In genomic region chr10:112960151-112960681, GRCh38 we compare ENCODE assay signal across 20 cellular contexts. TPM values are rescaled to one million over a fixed set of nuclear protein-coding genes. Genes with fewer than 3 reads are reported as not detected.
DNase-seq lines count a peak whose midpoint lies in the region; ATAC-seq and TF ChIP-seq lines count a peak whose summit lies in the region.
"Had no signal": no experiment of that assay in that cellular context is flagged by ENCODE, and none has a peak within 500 bp of the region (broad histone marks: within the 10 kb centered on the region; RNA-seq: fewer than 3 reads in every experiment).

No MANE protein-coding gene starts in this region.

- 0 out of 2 replicates have a peak overlapping the region, but pooled peaks have one; percentile 25 for H3K9ac ChIP-seq in HUES64 (ENCODE audit: low read depth, low read length)

- H3K4me3 ChIP-seq in ACC112 (ENCODE audit: low read depth, low read length) (no peak overlapping the region), HUES64 (ENCODE audit: low read length) (no peak overlapping the region)
- no peak overlapping the region for H3K4me3 ChIP-seq in CD8-positive, alpha-beta T cell (ENCODE audit: low read depth, low read length)
- H3K4me3 ChIP-seq: GM12878, lower lobe of right lung, right atrium auricular region had no signal

- H3K27ac ChIP-seq in ACC112 (ENCODE audit: low read depth, low read length) (peak overlapping the region; percentile 80), HUES64 (ENCODE audit: low read depth, low read length) (peak overlapping the region; percentile 93; the same call in 1 of the 2 replicates)
- H3K27ac ChIP-seq in CD8-positive, alpha-beta T cell (ENCODE audit: low read depth, low read length) = no peak overlapping the region
- H3K27ac ChIP-seq: lower lobe of right lung, right atrium auricular region had no signal

- DNase-seq in chondrocyte (ENCODE audit: low spot score) = no peak
- no peak for DNase-seq in mesothelial cell of epicardium (ENCODE audit: low spot score in 2 of 2, unreplicated experiment in 2 of 2)
- DNase-seq in T-cell = no peak
- no peak for DNase-seq in HUDEP-2 (lab: John Stamatoyannopoulos, UW; ENCODE audit: unreplicated experiment in 76 of 76)
- no peak for DNase-seq in CD8-positive, alpha-beta T cell
- DNase-seq: activated T-cell treated with anti-CD3 and anti-CD28 coated beads, Interleukin-2, amount 50 U/mL, for 24 hours; CD4-positive, alpha-beta memory T cell; effector CD4-positive, alpha-beta T cell; H7; lower lobe of right lung; NCI-H2029 treated with DMSO at 0.1 percent for 48 hours; NCI-H510A; stimulated activated CD4-positive, alpha-beta T cell treated with anti-CD3 and anti-CD28 coated beads, Interleukin-2, amount 100 ng/mL, for 24 hours had no signal

- ATAC-seq in T-cell (replicated peaks in 1 of 4) = no peak
- ATAC-seq in HG03139 (IDR thresholded peaks at IDR 0.05; ENCODE audit: unreplicated experiment) = no peak
- no peak for ATAC-seq in CD8-positive, alpha-beta T cell
- ATAC-seq: GM12878; lower lobe of right lung; natural killer cell treated with Interleukin-12 subunit alpha and Interleukin-12 subunit beta and Interleukin-15 and Interleukin-18, amount 100 ng/mL, for 72 hours had no signal

- WGBS in HUES64 = 62% methylated on average over 4 of the region's 4 CpGs

- H3K79me2 ChIP-seq in ACC112 (ENCODE audit: control insufficient read depth, insufficient read depth, low read length, unreplicated experiment) = peaks cover 89% of the 10 kb centered on the region

- H3K27me3 ChIP-seq in ACC112 (ENCODE audit: insufficient read depth, low read length) (no peaks in the 10 kb centered on the region), HUES64 (ENCODE audit: insufficient read depth, low read length) (no peaks in the 10 kb centered on the region)
- no peaks in the 10 kb centered on the region for H3K27me3 ChIP-seq in CD8-positive, alpha-beta T cell (ENCODE audit: insufficient read depth, low read length)
- H3K27me3 ChIP-seq: right atrium auricular region had no signal

- H3K9me3 Mint-ChIP-seq in chondrocyte (ENCODE audit: low read depth) = no peaks in the 10 kb centered on the region
- no peaks in the 10 kb centered on the region for H3K9me3 Mint-ChIP-seq in mesothelial cell of epicardium
- no peaks in the 10 kb centered on the region for H3K9me3 Mint-ChIP-seq in T-cell
- H3K9me3 Mint-ChIP-seq in CD8-positive, alpha-beta T cell = no peaks in the 10 kb centered on the region
- H3K9me3 Mint-ChIP-seq: activated T-cell treated with anti-CD3 and anti-CD28 coated beads, Interleukin-2, amount 50 U/mL, for 24 hours; CD4-positive, alpha-beta memory T cell; natural killer cell treated with Interleukin-12 subunit alpha and Interleukin-12 subunit beta and Interleukin-15 and Interleukin-18, amount 100 ng/mL, for 72 hours had no signal

- no peaks in the 10 kb centered on the region for H3K9me3 ChIP-seq in HUES64 (ENCODE audit: insufficient read depth, low read depth, low read length)
- no peaks in the 10 kb centered on the region for H3K9me3 ChIP-seq in CD8-positive, alpha-beta T cell (ENCODE audit: low read length)
- H3K9me3 ChIP-seq: lower lobe of right lung, right atrium auricular region had no signal

- H3K36me3 ChIP-seq in ACC112 (ENCODE audit: insufficient read depth, low read length) (peaks cover 5% of the 10 kb centered on the region; the same call in 1 of the 2 replicates), HUES64 (ENCODE audit: insufficient read depth, low read length) (peaks cover 26% of the 10 kb centered on the region)
- H3K36me3 ChIP-seq in CD8-positive, alpha-beta T cell (ENCODE audit: insufficient read depth, low read length) = no peaks in the 10 kb centered on the region
- H3K36me3 ChIP-seq: lower lobe of right lung, right atrium auricular region had no signal

- intact Hi-C loops in CD8-positive, alpha-beta T cell (cut with DNase I, micrococcal nuclease) = no loop called here

- H3K4me3 Mint-ChIP-seq in chondrocyte (ENCODE audit: unreplicated experiment) (no peak overlapping the region), mesothelial cell of epicardium (no peak overlapping the region), T-cell (no peak overlapping the region)
- H3K4me3 Mint-ChIP-seq in CD8-positive, alpha-beta T cell = no peak overlapping the region
- H3K4me3 Mint-ChIP-seq: activated naive CD8-positive, alpha-beta T cell; activated T-cell treated with anti-CD3 and anti-CD28 coated beads, Interleukin-2, amount 50 U/mL, for 24 hours; CD4-positive, alpha-beta memory T cell; natural killer cell treated with Interleukin-12 subunit alpha and Interleukin-12 subunit beta and Interleukin-15 and Interleukin-18, amount 100 ng/mL, for 72 hours had no signal

- H2AFZ ChIP-seq in ACC112 (ENCODE audit: low read length, unreplicated experiment) = no peak overlapping the region

- H3K36me3 Mint-ChIP-seq in chondrocyte (ENCODE audit: low read depth) (peaks cover 7% of the 10 kb centered on the region), mesothelial cell of epicardium (peaks cover 9% of the 10 kb centered on the region), T-cell (peaks cover 4% of the 10 kb centered on the region)
- no peaks in the 10 kb centered on the region for H3K36me3 Mint-ChIP-seq in CD8-positive, alpha-beta T cell
- H3K36me3 Mint-ChIP-seq: CD4-positive, alpha-beta memory T cell; natural killer cell treated with Interleukin-12 subunit alpha and Interleukin-12 subunit beta and Interleukin-15 and Interleukin-18, amount 100 ng/mL, for 72 hours had no signal

- H3K27me3 Mint-ChIP-seq in chondrocyte (ENCODE audit: low read depth) (no peaks in the 10 kb centered on the region), mesothelial cell of epicardium (ENCODE audit: low read depth) (no peaks in the 10 kb centered on the region), T-cell (peaks cover 12 to 21% of the 10 kb centered on the region in 2 donors)
- H3K27me3 Mint-ChIP-seq in CD8-positive, alpha-beta T cell (ENCODE audit: low read depth) = no peaks in the 10 kb centered on the region

- POLR2A ChIA-PET in T-cell (lab: Charles Lee) = no interaction called here
- POLR2A ChIA-PET in CD8-positive, alpha-beta T cell (lab: Charles Lee) = no interaction called here

- H3K4me1 ChIP-seq in ACC112 (ENCODE audit: control insufficient read depth, insufficient read depth, low read length, unreplicated experiment) = peaks cover 65% of the 10 kb centered on the region
- peaks cover 93% of the 10 kb centered on the region for H3K4me1 ChIP-seq in HUES64 (ENCODE audit: insufficient read depth, low read length)
- peaks cover 5% of the 10 kb centered on the region for H3K4me1 ChIP-seq in CD8-positive, alpha-beta T cell (ENCODE audit: insufficient read depth, low read length)

- no peak for TF ChIP-seq CTCF in chondrocyte (IDR thresholded peaks at IDR 0.05)
- TF ChIP-seq CTCF in mesothelial cell of epicardium (IDR thresholded peaks at IDR 0.05; ENCODE audit: unreplicated experiment) = no peak
- no peak for TF ChIP-seq CTCF in CD8-positive, alpha-beta T cell (IDR thresholded peaks at IDR 0.05)

- CTCF ChIA-PET in T-cell (lab: Charles Lee) = no interaction called here
- CTCF ChIA-PET in CD8-positive, alpha-beta T cell (lab: Charles Lee) = no interaction called here

- H3K4me1 Mint-ChIP-seq in chondrocyte (ENCODE audit: low read depth) = peaks cover 89% of the 10 kb centered on the region
- H3K4me1 Mint-ChIP-seq in mesothelial cell of epicardium = peaks cover 83% of the 10 kb centered on the region
- peaks cover 8 to 11% (median 11%) of the 10 kb centered on the region in 3 donors for H3K4me1 Mint-ChIP-seq in T-cell
- peaks cover 24% of the 10 kb centered on the region for H3K4me1 Mint-ChIP-seq in CD8-positive, alpha-beta T cell (ENCODE audit: low read depth)

- peak overlapping the region; percentile 97 for H3K27ac Mint-ChIP-seq in chondrocyte (ENCODE audit: unreplicated experiment)
- peak overlapping the region; percentile 72 for H3K27ac Mint-ChIP-seq in mesothelial cell of epicardium
- no peak overlapping the region for H3K27ac Mint-ChIP-seq in T-cell
- H3K27ac Mint-ChIP-seq in CD8-positive, alpha-beta T cell = no peak overlapping the region
- H3K27ac Mint-ChIP-seq: activated naive CD8-positive, alpha-beta T cell; activated T-cell treated with anti-CD3 and anti-CD28 coated beads, Interleukin-2, amount 50 U/mL, for 24 hours; CD4-positive, alpha-beta memory T cell; natural killer cell treated with Interleukin-12 subunit alpha and Interleukin-12 subunit beta and Interleukin-15 and Interleukin-18, amount 100 ng/mL, for 72 hours had no signal

RNA-seq across cellular contexts. Expression of gene TCF7L2, which starts 10.2 kb away (rescaled TPM):
- polyA plus RNA-seq in HUES64 (2013, experiment 1 of 2) = 31.2 TPM
- polyA plus RNA-seq in HUES64 (2013, experiment 2 of 2) = 33.5 TPM
- total RNA-seq in chondrocyte (30.9 to 42.3 TPM (median 34.4 TPM) in 3 replicates), mesothelial cell of epicardium (76.4 to 84.0 TPM (median 78.0 TPM) in 3 replicates), T-cell (1 to 10 TPM; 2.6 to 6.2 (median 3.3) TPM)
- 1 to 10 TPM; 8.6 to 9.6 TPM for total RNA-seq in CD8-positive, alpha-beta T cell

Comparison
In these comparisons a context has a peak if more than half of its experiments do, and no peak if none do; other contexts are left out.
1. H3K27ac Mint-ChIP-seq: peak in chondrocyte (single experiment) and mesothelial cell of epicardium (single experiment); none in T-cell (0 of 2) and CD8-positive, alpha-beta T cell (single experiment).